1 cellular context compared by ENCODE assay signal in genomic region chr11:65506770-65507485, GRCh38.
TF ChIP-seq lines count a peak whose summit lies in the region.

No MANE protein-coding gene starts in this region.

TF ChIP-seq in K562, 482 proteins besides CTCF, POLR2A, EP300 and RAD21 (continued from another document and continues in another):
- no peak for TF ChIP-seq ZNF280A (IDR thresholded peaks at IDR 0.05; ENCODE audit: low read depth, partially characterized antibody)
- TF ChIP-seq SRSF1 (IDR thresholded peaks at IDR 0.05; ENCODE audit: low read depth, low read length): no peak
- peak; percentile 96 for TF ChIP-seq CGGBP1 (CRISPR knock-in tag; IDR thresholded peaks at IDR 0.05)
- no peak for TF ChIP-seq CEBPB (tag; IDR thresholded peaks at IDR 0.05)
- TF ChIP-seq ZNF395 (CRISPR knock-in tag; IDR thresholded peaks at IDR 0.05): no peak
- no peak for TF ChIP-seq SETDB1 (IDR thresholded peaks at IDR 0.05; ENCODE audit: low read length)
- TF ChIP-seq ADNP (tag; IDR thresholded peaks at IDR 0.05): no peak
- TF ChIP-seq RREB1 (CRISPR knock-in tag; IDR thresholded peaks at IDR 0.05): no peak
- peak in 1 of 2 experiments; percentile 82 for TF ChIP-seq SRF (CRISPR knock-in tag; IDR thresholded peaks at IDR 0.05)
- peak; percentile 75 for TF ChIP-seq PHB2 (IDR thresholded peaks at IDR 0.05; ENCODE audit: low read depth)
- peak; percentile 97 for TF ChIP-seq ZNF445 (CRISPR knock-in tag; IDR thresholded peaks at IDR 0.05; ENCODE audit: low read depth)
- peak; percentile 69; the same call in 1 of the 2 replicates for TF ChIP-seq E2F3 (CRISPR knock-in tag; IDR thresholded peaks at IDR 0.05)
- no peak for TF ChIP-seq GABPA (tag; conservative IDR thresholded peaks at IDR 0.05; ENCODE audit: low read depth)
- peak; percentile 85 for TF ChIP-seq ZNF3 (CRISPR knock-in tag; IDR thresholded peaks at IDR 0.05)
- no peak for TF ChIP-seq SMARCA5 (IDR thresholded peaks at IDR 0.05)
- TF ChIP-seq ELF1 (tag; IDR thresholded peaks at IDR 0.05): no peak; the same call in 1 of the 2 replicates
- TF ChIP-seq BRD9 (IDR thresholded peaks at IDR 0.05; ENCODE audit: low read depth, partially characterized antibody): no peak
- TF ChIP-seq MECOM (CRISPR knock-in tag; IDR thresholded peaks at IDR 0.05): 0 out of 2 replicates have a peak, but pooled peaks have one; percentile 15
- TF ChIP-seq U2AF1 (optimal IDR thresholded peaks at IDR 0.05; ENCODE audit: low read depth, low read length): peak; percentile 45
- peak; percentile 69 for TF ChIP-seq STAT5A (IDR thresholded peaks at IDR 0.05; ENCODE audit: borderline replicate concordance, low read length)
- no peak; the same call in 1 of the 2 replicates for TF ChIP-seq MXI1 (IDR thresholded peaks at IDR 0.05; ENCODE audit: low read depth, low read length)
- TF ChIP-seq XRCC5 (IDR thresholded peaks at IDR 0.05; ENCODE audit: low read depth, low read length): peak; percentile 80
- peak; percentile 35 for TF ChIP-seq EP400 (IDR thresholded peaks at IDR 0.05)
- no peak for TF ChIP-seq NFE2L1 (tag; IDR thresholded peaks at IDR 0.05; ENCODE audit: borderline replicate concordance, low read depth)
- TF ChIP-seq HDAC6 (IDR thresholded peaks at IDR 0.05; ENCODE audit: low read depth, low read length): 0 out of 2 replicates have a peak, but pooled peaks have one; percentile 37
- TF ChIP-seq RNF219 (CRISPR knock-in tag; IDR thresholded peaks at IDR 0.05): peak; percentile 61
- peak; percentile 33 to 93; a peak in 3 of 4 replicates for TF ChIP-seq TRIM24 (IDR thresholded peaks at IDR 0.05)
- peak; percentile 19 for TF ChIP-seq BDP1 (IDR thresholded peaks at IDR 0.05; ENCODE audit: insufficient read depth, insufficient read length)
- TF ChIP-seq STAT5B (CRISPR knock-in tag; IDR thresholded peaks at IDR 0.05): no peak
- peak; percentile 14 to 23 for TF ChIP-seq TBL1XR1 (IDR thresholded peaks at IDR 0.05; ENCODE audit: low read length in 2 of 2)
- TF ChIP-seq CBX2 (IDR thresholded peaks at IDR 0.05; ENCODE audit: insufficient read depth, low read length, poor library complexity, severe bottlenecking): no peak
- peak; percentile 95 for TF ChIP-seq ZNF280B (CRISPR knock-in tag; IDR thresholded peaks at IDR 0.05)
- TF ChIP-seq SMC3 (conservative IDR thresholded peaks at IDR 0.05; ENCODE audit: insufficient read depth, low read depth, low read length): no peak
- peak; percentile 98 for TF ChIP-seq ZBTB9 (CRISPR knock-in tag; IDR thresholded peaks at IDR 0.05)
- no peak for TF ChIP-seq ZNF589 (CRISPR knock-in tag; IDR thresholded peaks at IDR 0.05; ENCODE audit: low read depth)
- no peak for TF ChIP-seq GATA2 (CRISPR knock-in tag; IDR thresholded peaks at IDR 0.05)
- TF ChIP-seq OTX1 (CRISPR knock-in tag; IDR thresholded peaks at IDR 0.05): peak; percentile 100
- peak; percentile 79 for TF ChIP-seq L3MBTL2 (IDR thresholded peaks at IDR 0.05)
- TF ChIP-seq ZNF232 (CRISPR knock-in tag; IDR thresholded peaks at IDR 0.05): no peak
- TF ChIP-seq ZNF79 (CRISPR knock-in tag; IDR thresholded peaks at IDR 0.05; ENCODE audit: low read depth): no peak
- TF ChIP-seq ATF6 (CRISPR knock-in tag; IDR thresholded peaks at IDR 0.05): 0 out of 2 replicates have a peak, but pooled peaks have one; percentile 64
- TF ChIP-seq GTF2B (IDR thresholded peaks at IDR 0.05; ENCODE audit: extremely low read depth, insufficient read length): no peak
- no peak for TF ChIP-seq SMARCC2 (IDR thresholded peaks at IDR 0.05; ENCODE audit: low read depth)
- TF ChIP-seq ZNF277 (CRISPR knock-in tag; IDR thresholded peaks at IDR 0.05; ENCODE audit: borderline replicate concordance): no peak
- no peak for TF ChIP-seq ATF3 (IDR thresholded peaks at IDR 0.05)
- TF ChIP-seq ATF3 (CRISPR knock-in tag; conservative IDR thresholded peaks at IDR 0.05): peak; percentile 82
- TF ChIP-seq SMAD1 (IDR thresholded peaks at IDR 0.05; ENCODE audit: low read depth, low read length, partially characterized antibody): peak; percentile 96
- no peak for TF ChIP-seq PPARD (CRISPR knock-in tag; IDR thresholded peaks at IDR 0.05)
